In genomic region chr4:147009875-147010274, GRCh38 we compare ENCODE assay signal across 25 cellular contexts.
"Had no signal": no experiment of that assay in that cellular context is flagged by ENCODE, and none has a peak within 500 bp of the region (broad histone marks: within the 10 kb centered on the region; RNA-seq: fewer than 3 reads in every experiment).

No MANE protein-coding gene starts in this region.

- ATAC-seq: effector memory CD8-positive, alpha-beta T cell; esophagus mucosa; foreskin keratinocyte; gastrocnemius medialis; gastroesophageal sphincter; heart left ventricle; heart right ventricle had no signal

- H3K27ac ChIP-seq: colonic mucosa, coronary artery, dorsolateral prefrontal cortex, epithelial cell of prostate, esophagus muscularis mucosa, esophagus squamous epithelium, foreskin keratinocyte, gastrocnemius medialis, gastroesophageal sphincter, heart left ventricle, heart right ventricle had no signal

- H3K4me1 ChIP-seq: colonic mucosa, esophagus muscularis mucosa, esophagus squamous epithelium, foreskin keratinocyte, gastrocnemius medialis, gastroesophageal sphincter, heart left ventricle, heart right ventricle had no signal

- H3K27me3 ChIP-seq: colonic mucosa, dorsolateral prefrontal cortex, esophagus muscularis mucosa, gastrocnemius medialis, gastroesophageal sphincter had no signal

- H3K9me3 Mint-ChIP-seq: dendritic cell treated with granulocyte-macrophage colony-stimulating factor and Interleukin-4, amounts not matched to agents 40 ng/mL and 50 ng/mL, for 4 days; effector memory CD8-positive, alpha-beta T cell; endodermal cell had no signal

- H3K27ac Mint-ChIP-seq: dendritic cell treated with granulocyte-macrophage colony-stimulating factor and Interleukin-4, amounts not matched to agents 40 ng/mL and 50 ng/mL, for 4 days; effector memory CD8-positive, alpha-beta T cell; endodermal cell had no signal

- DNase-seq: colonic mucosa; cortex of kidney; dermis blood vessel endothelial cell; dorsolateral prefrontal cortex; effector CD4-positive, alpha-beta T cell; effector CD8-positive, alpha-beta T cell; effector memory CD4-positive, alpha-beta T cell; effector memory CD8-positive, alpha-beta T cell; endodermal cell; erythroblast; esophagus squamous epithelium; foreskin fibroblast; foreskin keratinocyte; foreskin melanocyte; gastrocnemius medialis; glutamatergic neuron; head of caudate nucleus; heart left ventricle; heart right ventricle had no signal

- H3K27me3 Mint-ChIP-seq: dendritic cell treated with granulocyte-macrophage colony-stimulating factor and Interleukin-4, amounts not matched to agents 40 ng/mL and 50 ng/mL, for 4 days had no signal

- H3K9me3 ChIP-seq: colonic mucosa, esophagus muscularis mucosa, esophagus squamous epithelium, gastrocnemius medialis, gastroesophageal sphincter, heart left ventricle, heart right ventricle had no signal

- H3K36me3 ChIP-seq: colonic mucosa, esophagus muscularis mucosa, esophagus squamous epithelium, gastrocnemius medialis, gastroesophageal sphincter, heart left ventricle, heart right ventricle had no signal

- H3K4me3 Mint-ChIP-seq: dendritic cell treated with granulocyte-macrophage colony-stimulating factor and Interleukin-4, amounts not matched to agents 40 ng/mL and 50 ng/mL, for 4 days; effector memory CD8-positive, alpha-beta T cell; endodermal cell had no signal

- H3K4me3 ChIP-seq: colonic mucosa, coronary artery, dorsolateral prefrontal cortex, esophagus muscularis mucosa, esophagus squamous epithelium, gastrocnemius medialis, gastroesophageal sphincter, heart left ventricle, heart right ventricle had no signal
